Comparison of ENCODE assay signal across 17 cellular contexts in genomic region chr3:120081719-120082118, GRCh38. TPM values are rescaled to one million over a fixed set of nuclear protein-coding genes. Genes with fewer than 3 reads are reported as not detected.
A peak's percentile ranks its signal among the peaks of the same experiment; 100 is the strongest.
DNase-seq lines count a peak whose midpoint lies in the region; ATAC-seq lines count a peak whose summit lies in the region.
"Had no signal": no experiment of that assay in that cellular context is flagged by ENCODE, and none has a peak within 500 bp of the region (broad histone marks: within the 10 kb centered on the region; RNA-seq: fewer than 3 reads in every experiment).

No MANE protein-coding gene starts in this region.

- no peaks in the 10 kb centered on the region for H3K27me3 ChIP-seq in CD4-positive, alpha-beta memory T cell (ENCODE audit: insufficient read depth, low read length)
- H3K27me3 ChIP-seq: brain microvascular endothelial cell had no signal

- H3K4me3 ChIP-seq in CD4-positive, alpha-beta memory T cell (ENCODE audit: low read length in 2 of 2): no peak overlapping the region
- H3K4me3 ChIP-seq: SK-N-MC, thoracic aorta had no signal

- no peaks in the 10 kb centered on the region for H3K36me3 ChIP-seq in CD4-positive, alpha-beta memory T cell (ENCODE audit: insufficient read depth, low read length)
- H3K36me3 ChIP-seq: brain microvascular endothelial cell, thoracic aorta had no signal

- H3K36me3 Mint-ChIP-seq in CD4-positive, alpha-beta memory T cell: peaks cover 8 to 18% of the 10 kb centered on the region in 2 donors
- peaks cover 11% of the 10 kb centered on the region for H3K36me3 Mint-ChIP-seq in activated T-helper 17 cell treated with anti-CD3 and anti-CD28 coated beads, Interleukin-2, amount 50 U/mL, for 72 hours (ENCODE audit: low read depth)

- POLR2A ChIA-PET in CD4-positive, alpha-beta memory T cell (lab: Charles Lee; ENCODE audit: partially characterized antibody): interaction anchor here (1.5 kb wide), 1 partner anchor 11 kb away, joined by 3 read pairs; no protein-coding TSS in a partner anchor

- no peak overlapping the region for H3K27ac ChIP-seq in CD4-positive, alpha-beta memory T cell (ENCODE audit: low read depth, low read length)
- H3K27ac ChIP-seq: brain microvascular endothelial cell, SK-N-MC, thoracic aorta had no signal

- H3K4me1 Mint-ChIP-seq in CD4-positive, alpha-beta memory T cell: peaks cover 45 to 79% (median 61%) of the 10 kb centered on the region in 4 donors
- peaks cover 44% of the 10 kb centered on the region for H3K4me1 Mint-ChIP-seq in activated T-helper 17 cell treated with anti-CD3 and anti-CD28 coated beads, Interleukin-2, amount 50 U/mL, for 72 hours

- no peaks in the 10 kb centered on the region for H3K9me3 ChIP-seq in CD4-positive, alpha-beta memory T cell (ENCODE audit: control insufficient read depth in 1 of 2, low read length in 2 of 2)
- H3K9me3 ChIP-seq: thoracic aorta had no signal

- CTCF ChIA-PET in CD4-positive, alpha-beta memory T cell (lab: Charles Lee; ENCODE audit: partially characterized antibody): interaction anchor here (1.2 to 1.5 kb wide), 3 partner anchors 10 to 189 kb away, joined by 3 to 4 read pairs (median 3); no protein-coding TSS in a partner anchor

- H3K27me3 Mint-ChIP-seq in CD4-positive, alpha-beta memory T cell: no peaks in the 10 kb centered on the region
- H3K27me3 Mint-ChIP-seq in activated T-helper 17 cell treated with anti-CD3 and anti-CD28 coated beads, Interleukin-2, amount 50 U/mL, for 72 hours: no peaks in the 10 kb centered on the region

- peaks cover 78% of the 10 kb centered on the region for H3K4me1 ChIP-seq in CD4-positive, alpha-beta memory T cell (ENCODE audit: insufficient read depth, low read length)

- ATAC-seq in GM19023 (IDR thresholded peaks at IDR 0.05; ENCODE audit: unreplicated experiment): peak; percentile 50
- ATAC-seq in HG02678 (IDR thresholded peaks at IDR 0.05; ENCODE audit: unreplicated experiment): peak; percentile 62
- peak; percentile 46 for ATAC-seq in activated T-helper 17 cell treated with anti-CD3 and anti-CD28 coated beads, Interleukin-2, amount 50 U/mL, for 72 hours (replicated peaks)
- no peak for ATAC-seq in GM18909 (IDR thresholded peaks at IDR 0.05; ENCODE audit: poor library complexity, unreplicated experiment)
- no peak for ATAC-seq in GM21528 (IDR thresholded peaks at IDR 0.05; ENCODE audit: low FRiP score, unreplicated experiment)

- H3K9me3 Mint-ChIP-seq in CD4-positive, alpha-beta memory T cell: no peaks in the 10 kb centered on the region
- no peaks in the 10 kb centered on the region for H3K9me3 Mint-ChIP-seq in activated T-helper 17 cell treated with anti-CD3 and anti-CD28 coated beads, Interleukin-2, amount 50 U/mL, for 72 hours

- no peak for DNase-seq in CD4-positive, alpha-beta memory T cell
- DNase-seq in NCI-H128 (lab: John Stamatoyannopoulos, UW; ENCODE audit: unreplicated experiment) (no peak), DMS53 (lab: John Stamatoyannopoulos, UW) (no peak)
- DNase-seq: activated CD4-positive, alpha-beta T cell treated with anti-CD3 and anti-CD28 coated beads, Interleukin-2, amount 50 U/mL, for 4 hours; activated naive CD4-positive, alpha-beta T cell treated with anti-CD3 and anti-CD28 coated beads, Interleukin-2, amount 50 U/mL, for 16 hours; brain microvascular endothelial cell; KBM-7; NCI-H187; NK-92 treated with Interleukin-12 subunit alpha and Interleukin-12 subunit beta, amount 100 ng/mL, for 24 hours; retina had no signal

- H3K27ac Mint-ChIP-seq in CD4-positive, alpha-beta memory T cell: peak overlapping the region in 5 of 7 donors; percentile 0 to 76 (median 48)
- H3K27ac Mint-ChIP-seq in activated T-helper 17 cell treated with anti-CD3 and anti-CD28 coated beads, Interleukin-2, amount 50 U/mL, for 72 hours: no peak overlapping the region

- H3K4me3 Mint-ChIP-seq in CD4-positive, alpha-beta memory T cell: peak overlapping the region in 3 of 8 donors; percentile 4 to 26 (median 17)
- no peak overlapping the region for H3K4me3 Mint-ChIP-seq in activated T-helper 17 cell treated with anti-CD3 and anti-CD28 coated beads, Interleukin-2, amount 50 U/mL, for 72 hours

- intact Hi-C loops in CD4-positive, alpha-beta memory T cell (cut with micrococcal nuclease): no loop called here

RNA-seq across cellular contexts. Expression of gene GSK3B, which starts 12.5 kb away (rescaled TPM):
- 10 to 100 TPM; 33.4 to 35.0 TPM for total RNA-seq in CD4-positive, alpha-beta memory T cell
- polyA plus RNA-seq in CD4-positive, alpha-beta memory T cell: 10 to 100 TPM; 10.4 to 17.6 TPM
- 10 to 100 TPM; 31.5 to 36.9 TPM for total RNA-seq in activated T-helper 17 cell treated with anti-CD3 and anti-CD28 coated beads, Interleukin-2, amount 50 U/mL, for 72 hours

Comparison
In these comparisons a context has a peak if more than half of its experiments do, and no peak if none do; other contexts are left out.
1. ATAC-seq: peak in GM19023 (single experiment), HG02678 (single experiment) and activated T-helper 17 cell treated with anti-CD3 and anti-CD28 coated beads, Interleukin-2, amount 50 U/mL, for 72 hours (single experiment); none in GM18909 (single experiment) and GM21528 (single experiment).